In the genomic region with DNA sequence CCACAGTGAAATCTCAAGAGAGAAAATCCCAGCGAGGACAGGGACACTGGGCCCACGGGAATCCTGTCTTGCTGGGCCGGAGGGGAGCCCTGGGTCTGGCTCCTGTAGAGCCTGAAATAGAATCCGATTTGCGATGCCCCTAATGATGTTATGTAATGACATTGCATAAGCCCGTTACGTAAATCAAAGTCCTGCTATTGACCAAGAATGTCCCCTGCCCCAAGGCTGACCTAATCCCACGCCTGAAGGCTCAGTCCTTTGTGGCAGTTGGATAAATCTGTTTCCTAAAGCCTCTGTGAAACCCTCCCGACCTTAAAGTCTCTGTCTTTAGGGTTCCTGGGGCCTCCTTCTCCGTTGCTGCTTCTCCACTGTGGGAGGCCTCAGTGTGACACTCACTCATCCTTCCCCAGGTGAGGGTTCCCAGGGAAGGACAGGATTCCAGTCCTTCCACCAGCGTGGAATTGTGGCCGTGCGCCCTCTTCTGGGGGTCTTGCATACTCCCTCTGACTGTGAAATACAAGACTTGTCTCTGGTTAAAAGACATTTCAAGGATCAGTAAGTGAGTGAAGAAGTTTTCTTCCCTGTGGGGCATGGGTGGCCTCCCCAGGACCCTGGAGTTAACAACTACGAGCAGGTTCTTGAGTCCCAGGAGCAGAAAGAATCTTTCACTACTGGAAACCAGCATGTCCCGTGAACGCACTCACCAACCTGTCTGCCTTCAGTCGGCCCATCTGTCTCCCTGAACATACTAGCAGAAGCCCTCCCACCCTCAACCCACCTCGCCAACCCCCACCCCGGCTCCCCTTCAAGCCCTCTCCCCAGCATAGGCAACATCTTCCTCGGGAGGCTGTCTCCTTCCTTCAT, we compare ENCODE assay signal across 1 cellular context.
TF ChIP-seq lines count a peak whose summit lies in the region.

No MANE protein-coding gene starts in this region.

TF ChIP-seq in K562, 482 proteins besides CTCF, POLR2A, EP300 and RAD21 (continued from another document):
- peak in 1 of 2 experiments; percentile 29 for TF ChIP-seq AFF1 (IDR thresholded peaks at IDR 0.05; ENCODE audit: low read depth in 1 of 2, partially characterized antibody in 2 of 2)
- TF ChIP-seq ATF1 (CRISPR knock-in tag; IDR thresholded peaks at IDR 0.05), result no peak
- TF ChIP-seq ATF1 (tag; IDR thresholded peaks at IDR 0.05), result 0 out of 2 replicates have a peak, but pooled peaks have one; percentile 14
- TF ChIP-seq ZNF696 (CRISPR knock-in tag; conservative IDR thresholded peaks at IDR 0.05), result no peak
- TF ChIP-seq ZNF24 (IDR thresholded peaks at IDR 0.05), result 0 out of 2 replicates have a peak, but pooled peaks have one; percentile 12
- TF ChIP-seq TCF7 (IDR thresholded peaks at IDR 0.05; ENCODE audit: borderline replicate concordance), result no peak
- no peak for TF ChIP-seq CUX1 (CRISPR knock-in tag; IDR thresholded peaks at IDR 0.05)
- no peak for TF ChIP-seq RFX7 (CRISPR knock-in tag; IDR thresholded peaks at IDR 0.05)
- TF ChIP-seq, protein P1, sequence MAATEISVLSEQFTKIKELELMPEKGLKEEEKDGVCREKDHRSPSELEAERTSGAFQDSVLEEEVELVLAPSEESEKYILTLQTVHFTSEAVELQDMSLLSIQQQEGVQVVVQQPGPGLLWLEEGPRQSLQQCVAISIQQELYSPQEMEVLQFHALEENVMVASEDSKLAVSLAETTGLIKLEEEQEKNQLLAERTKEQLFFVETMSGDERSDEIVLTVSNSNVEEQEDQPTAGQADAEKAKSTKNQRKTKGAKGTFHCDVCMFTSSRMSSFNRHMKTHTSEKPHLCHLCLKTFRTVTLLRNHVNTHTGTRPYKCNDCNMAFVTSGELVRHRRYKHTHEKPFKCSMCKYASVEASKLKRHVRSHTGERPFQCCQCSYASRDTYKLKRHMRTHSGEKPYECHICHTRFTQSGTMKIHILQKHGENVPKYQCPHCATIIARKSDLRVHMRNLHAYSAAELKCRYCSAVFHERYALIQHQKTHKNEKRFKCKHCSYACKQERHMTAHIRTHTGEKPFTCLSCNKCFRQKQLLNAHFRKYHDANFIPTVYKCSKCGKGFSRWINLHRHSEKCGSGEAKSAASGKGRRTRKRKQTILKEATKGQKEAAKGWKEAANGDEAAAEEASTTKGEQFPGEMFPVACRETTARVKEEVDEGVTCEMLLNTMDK (IDR thresholded peaks at IDR 0.05; ENCODE audit: borderline replicate concordance, insufficient read depth, low read depth, low read length, poor library complexity, severe bottlenecking), result peak; percentile 81
- 0 out of 2 replicates have a peak, but pooled peaks have one; percentile 29 for TF ChIP-seq RB1 (IDR thresholded peaks at IDR 0.05; ENCODE audit: low read depth)
- peak; percentile 14 for TF ChIP-seq POU5F1 (IDR thresholded peaks at IDR 0.05; ENCODE audit: borderline replicate concordance, low read depth, low read length, partially characterized antibody)
- 0 out of 2 replicates have a peak, but pooled peaks have one; percentile 24 for TF ChIP-seq MTA1 (IDR thresholded peaks at IDR 0.05; ENCODE audit: borderline replicate concordance)
- peak; percentile 75 for TF ChIP-seq SMC3 (conservative IDR thresholded peaks at IDR 0.05; ENCODE audit: insufficient read depth, low read depth, low read length)
- 0 out of 2 replicates have a peak, but pooled peaks have one; percentile 19 for TF ChIP-seq HDAC2 (IDR thresholded peaks at IDR 0.05)
- TF ChIP-seq ZKSCAN1 (IDR thresholded peaks at IDR 0.05; ENCODE audit: low read depth, low read length), result 0 out of 2 replicates have a peak, but pooled peaks have one; percentile 16
- peak in 1 of 2 experiments; percentile 42; a peak in 1 of 4 replicates for TF ChIP-seq MAZ (CRISPR knock-in tag; conservative IDR thresholded peaks at IDR 0.05 in 1 of 2, IDR thresholded peaks at IDR 0.05 in 1 of 2)
- TF ChIP-seq MITF (IDR thresholded peaks at IDR 0.05), result no peak
- 0 out of 2 replicates have a peak, but pooled peaks have one; percentile 23 for TF ChIP-seq RNF2 (IDR thresholded peaks at IDR 0.05)
- TF ChIP-seq SMAD2 (IDR thresholded peaks at IDR 0.05; ENCODE audit: low read depth, low read length), result 0 out of 2 replicates have a peak, but pooled peaks have one; percentile 47
- TF ChIP-seq KDM4B (IDR thresholded peaks at IDR 0.05; ENCODE audit: borderline replicate concordance in 2 of 2, low read depth in 1 of 2), result no peak
- no peak for TF ChIP-seq KDM2B (CRISPR knock-in tag; IDR thresholded peaks at IDR 0.05)
- TF ChIP-seq CTBP1 (IDR thresholded peaks at IDR 0.05; ENCODE audit: borderline replicate concordance), result peak; percentile 59
- TF ChIP-seq MTA3 (IDR thresholded peaks at IDR 0.05; ENCODE audit: borderline replicate concordance), result peak; percentile 14; the same call in 1 of the 2 replicates
- peak; percentile 52; the same call in 1 of the 2 replicates for TF ChIP-seq DEAF1 (CRISPR knock-in tag; IDR thresholded peaks at IDR 0.05)
- peak; percentile 19; the same call in 1 of the 2 replicates for TF ChIP-seq HCFC1 (IDR thresholded peaks at IDR 0.05; ENCODE audit: low read depth, low read length)
- 0 out of 2 replicates have a peak, but pooled peaks have one; percentile 44 for TF ChIP-seq CREM (IDR thresholded peaks at IDR 0.05; ENCODE audit: low read depth)
